In the genomic region with DNA sequence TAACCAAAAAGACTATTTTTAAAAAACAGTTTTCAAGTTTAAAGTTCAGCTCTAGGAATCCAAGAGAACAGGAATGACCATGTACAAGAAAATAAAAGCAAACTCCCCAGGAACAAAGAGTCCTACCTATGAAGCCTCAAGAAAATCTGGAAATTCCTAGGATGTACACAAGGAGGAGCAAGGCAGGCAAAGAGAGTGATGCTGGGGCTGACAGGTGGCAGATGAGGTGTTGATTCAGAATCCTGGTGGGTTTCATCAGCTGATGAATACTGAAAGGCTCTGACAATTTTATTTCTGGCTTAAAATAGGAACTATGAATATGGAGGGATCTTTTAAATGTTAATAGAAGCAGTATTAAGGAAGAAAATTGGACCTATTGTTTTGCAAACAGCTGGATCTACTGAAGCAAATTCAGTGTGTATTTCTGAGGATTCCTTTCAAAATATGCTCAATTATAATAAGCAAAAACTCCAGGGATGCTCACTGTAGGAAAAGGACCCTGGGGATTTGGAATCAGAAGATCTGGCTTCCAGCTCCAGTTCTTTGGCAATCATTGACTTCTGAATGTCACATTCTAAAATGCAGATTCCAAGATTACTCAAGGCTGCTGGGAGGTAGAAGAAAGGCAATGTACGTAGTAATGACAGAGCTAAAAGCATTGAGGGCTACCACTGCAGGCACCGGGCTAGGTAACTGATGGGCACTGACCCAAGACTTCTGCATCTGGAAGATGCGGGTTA, we compare ENCODE assay signal across 16 cellular contexts. TPM values are rescaled to one million over a fixed set of nuclear protein-coding genes. Genes with fewer than 3 reads are reported as not detected.
DNase-seq lines count a peak whose midpoint lies in the region; ATAC-seq and TF ChIP-seq lines count a peak whose summit lies in the region.
"Had no signal": no experiment of that assay in that cellular context is flagged by ENCODE, and none has a peak within 500 bp of the region (broad histone marks: within the 10 kb centered on the region; RNA-seq: fewer than 3 reads in every experiment).

No MANE protein-coding gene starts in this region.

- H3K36me3 Mint-ChIP-seq in Calu3 (ENCODE audit: insufficient read depth, unreplicated experiment): no peaks in the 10 kb centered on the region
- no peaks in the 10 kb centered on the region for H3K36me3 Mint-ChIP-seq in CD14-positive monocyte
- H3K36me3 Mint-ChIP-seq: activated CD4-positive, alpha-beta memory T cell treated with anti-CD3 and anti-CD28 coated beads for 36 hours had no signal

- no peaks in the 10 kb centered on the region for H3K36me3 ChIP-seq in neural cell (ENCODE audit: insufficient read depth, low read length)
- H3K36me3 ChIP-seq: gastroesophageal sphincter had no signal

- H4K20me1 ChIP-seq in neural cell (ENCODE audit: insufficient read depth): no peaks in the 10 kb centered on the region

- no peaks in the 10 kb centered on the region for H3K79me2 ChIP-seq in neural cell (replicated peaks; ENCODE audit: insufficient read depth, low read length)

- peak overlapping the region; percentile 77 for H3K27ac ChIP-seq in neural cell (ENCODE audit: low read length)
- H3K27ac ChIP-seq: gastroesophageal sphincter had no signal

- H3K4me3 Mint-ChIP-seq in Calu3 (ENCODE audit: low read depth, unreplicated experiment) (no peak overlapping the region), CD14-positive monocyte (no peak overlapping the region)
- H3K4me3 Mint-ChIP-seq: activated CD4-positive, alpha-beta memory T cell treated with anti-CD3 and anti-CD28 coated beads for 36 hours; T-helper 1 cell treated with Interleukin-12 subunit alpha and Interleukin-12 subunit beta and Interleukin-4 antibody, amounts not matched to agents 30 μg/mL and 1 μg/mL, for 36 hours had no signal

- peak; percentile 77 for TF ChIP-seq EP300 in neural cell (conservative IDR thresholded peaks at IDR 0.05; ENCODE audit: poor library complexity, severe bottlenecking)

- H3K9me3 ChIP-seq in neural cell (ENCODE audit: low read length): no peaks in the 10 kb centered on the region
- H3K9me3 ChIP-seq: gastroesophageal sphincter had no signal

- CTCF ChIA-PET in Calu3 (lab: Charles Lee): interaction anchor here (0.6 to 1.6 kb wide), 5 partner anchors 68 to 139 kb away, joined by 3 to 5 read pairs (median 4); no protein-coding TSS in a partner anchor

- DNase-seq in Calu3: peak; percentile 24
- DNase-seq in M059J (ENCODE audit: low read depth): peak; percentile 15
- DNase-seq in dermis blood vessel endothelial cell: peak; percentile 8
- no peak for DNase-seq in NCI-H1417 treated with DMSO at 0.1 percent for 48 hours (lab: John Stamatoyannopoulos, UW)
- DNase-seq in cortex of kidney (lab: John Stamatoyannopoulos, UW): no peak
- no peak for DNase-seq in CD14-positive monocyte (ENCODE audit: low spot score)
- DNase-seq: activated CD4-positive, alpha-beta memory T cell treated with anti-CD3 and anti-CD28 coated beads for 36 hours; COR-L47; GOT3; stimulated activated naive CD4-positive, alpha-beta T cell had no signal

- H3K9me2 ChIP-seq in neural cell (ENCODE audit: insufficient read depth, low read length): no peaks in the 10 kb centered on the region

- peak overlapping the region; percentile 5 for H3K4me3 ChIP-seq in neural cell (ENCODE audit: low read length)
- H3K4me3 ChIP-seq: gastroesophageal sphincter had no signal

- no peaks in the 10 kb centered on the region for H3F3A ChIP-seq in neural cell (ENCODE audit: insufficient read depth, low read length, poor library complexity, severe bottlenecking)

- intact Hi-C loops in Calu3 (cut with micrococcal nuclease; ENCODE audit: unreplicated experiment) (loop anchor here (1.0 to 2.0 kb wide), 2 partner anchors 72 to 141 kb away; no protein-coding TSS in a partner anchor), CD14-positive monocyte (cut with micrococcal nuclease) (no loop called here)

- H3K9ac ChIP-seq in neural cell (ENCODE audit: low read length): peak overlapping the region; percentile 37

- H3K9me3 Mint-ChIP-seq in Calu3 (ENCODE audit: low read depth, unreplicated experiment) (no peaks in the 10 kb centered on the region), CD14-positive monocyte (no peaks in the 10 kb centered on the region)
- H3K9me3 Mint-ChIP-seq: activated CD4-positive, alpha-beta memory T cell treated with anti-CD3 and anti-CD28 coated beads for 36 hours; T-helper 1 cell treated with Interleukin-12 subunit alpha and Interleukin-12 subunit beta and Interleukin-4 antibody, amounts not matched to agents 30 μg/mL and 1 μg/mL, for 36 hours had no signal

- H3K27ac Mint-ChIP-seq in Calu3 (ENCODE audit: unreplicated experiment): no peak overlapping the region
- H3K27ac Mint-ChIP-seq in CD14-positive monocyte: no peak overlapping the region
- H3K27ac Mint-ChIP-seq: activated CD4-positive, alpha-beta memory T cell treated with anti-CD3 and anti-CD28 coated beads for 36 hours; T-helper 1 cell treated with Interleukin-12 subunit alpha and Interleukin-12 subunit beta and Interleukin-4 antibody, amounts not matched to agents 30 μg/mL and 1 μg/mL, for 36 hours had no signal

- no peaks in the 10 kb centered on the region for H3K27me3 ChIP-seq in neural cell (ENCODE audit: insufficient read depth, low read depth, low read length)
- H3K27me3 ChIP-seq: gastroesophageal sphincter had no signal

- H2AFZ ChIP-seq in neural cell (ENCODE audit: low read depth, low read length): peak overlapping the region; percentile 42

- ATAC-seq in GM19397 (IDR thresholded peaks at IDR 0.05; ENCODE audit: unreplicated experiment): no peak
- ATAC-seq: gastroesophageal sphincter had no signal

- peak; percentile 65 for TF ChIP-seq RAD21 in neural cell (conservative IDR thresholded peaks at IDR 0.05)

- TF ChIP-seq CTCF in Calu3 (IDR thresholded peaks at IDR 0.05; ENCODE audit: unreplicated experiment): no peak
- peak; percentile 70 for TF ChIP-seq CTCF in neural cell (IDR thresholded peaks at IDR 0.05; ENCODE audit: poor library complexity, severe bottlenecking)
- no peak for TF ChIP-seq CTCF in CD14-positive monocyte (IDR thresholded peaks at IDR 0.05)

- H3K27me3 Mint-ChIP-seq in Calu3 (ENCODE audit: unreplicated experiment): no peaks in the 10 kb centered on the region
- peaks cover 3 to 11% (median 4%) of the 10 kb centered on the region in 3 donors for H3K27me3 Mint-ChIP-seq in CD14-positive monocyte (ENCODE audit: low read depth in 3 of 3)

- no peak overlapping the region for H3K4me2 ChIP-seq in neural cell (ENCODE audit: low read length)

- BruUV-seq in Calu3 (replicated peaks; lab: Mats Ljungman, UMichigan): no TSS peak

- H3K4me1 Mint-ChIP-seq in Calu3 (ENCODE audit: low read depth, unreplicated experiment) (peaks cover 7% of the 10 kb centered on the region), CD14-positive monocyte (no peaks in the 10 kb centered on the region)

TF ChIP-seq in neural cell, 6 proteins besides CTCF, POLR2A, EP300 and RAD21:
- TF ChIP-seq POLR2AphosphoS5 (IDR thresholded peaks at IDR 0.05) (peak; percentile 41), MXI1 (conservative IDR thresholded peaks at IDR 0.05; ENCODE audit: poor library complexity, severe bottlenecking) (no peak), EZH2 (IDR thresholded peaks at IDR 0.05; ENCODE audit: borderline replicate concordance, insufficient read depth, low read length, poor library complexity, severe bottlenecking) (no peak), SMC3 (conservative IDR thresholded peaks at IDR 0.05; ENCODE audit: poor library complexity) (peak; percentile 72)
- TF ChIP-seq, protein P1, sequence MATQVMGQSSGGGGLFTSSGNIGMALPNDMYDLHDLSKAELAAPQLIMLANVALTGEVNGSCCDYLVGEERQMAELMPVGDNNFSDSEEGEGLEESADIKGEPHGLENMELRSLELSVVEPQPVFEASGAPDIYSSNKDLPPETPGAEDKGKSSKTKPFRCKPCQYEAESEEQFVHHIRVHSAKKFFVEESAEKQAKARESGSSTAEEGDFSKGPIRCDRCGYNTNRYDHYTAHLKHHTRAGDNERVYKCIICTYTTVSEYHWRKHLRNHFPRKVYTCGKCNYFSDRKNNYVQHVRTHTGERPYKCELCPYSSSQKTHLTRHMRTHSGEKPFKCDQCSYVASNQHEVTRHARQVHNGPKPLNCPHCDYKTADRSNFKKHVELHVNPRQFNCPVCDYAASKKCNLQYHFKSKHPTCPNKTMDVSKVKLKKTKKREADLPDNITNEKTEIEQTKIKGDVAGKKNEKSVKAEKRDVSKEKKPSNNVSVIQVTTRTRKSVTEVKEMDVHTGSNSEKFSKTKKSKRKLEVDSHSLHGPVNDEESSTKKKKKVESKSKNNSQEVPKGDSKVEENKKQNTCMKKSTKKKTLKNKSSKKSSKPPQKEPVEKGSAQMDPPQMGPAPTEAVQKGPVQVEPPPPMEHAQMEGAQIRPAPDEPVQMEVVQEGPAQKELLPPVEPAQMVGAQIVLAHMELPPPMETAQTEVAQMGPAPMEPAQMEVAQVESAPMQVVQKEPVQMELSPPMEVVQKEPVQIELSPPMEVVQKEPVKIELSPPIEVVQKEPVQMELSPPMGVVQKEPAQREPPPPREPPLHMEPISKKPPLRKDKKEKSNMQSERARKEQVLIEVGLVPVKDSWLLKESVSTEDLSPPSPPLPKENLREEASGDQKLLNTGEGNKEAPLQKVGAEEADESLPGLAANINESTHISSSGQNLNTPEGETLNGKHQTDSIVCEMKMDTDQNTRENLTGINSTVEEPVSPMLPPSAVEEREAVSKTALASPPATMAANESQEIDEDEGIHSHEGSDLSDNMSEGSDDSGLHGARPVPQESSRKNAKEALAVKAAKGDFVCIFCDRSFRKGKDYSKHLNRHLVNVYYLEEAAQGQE (IDR thresholded peaks at IDR 0.05; ENCODE audit: borderline replicate concordance): peak; percentile 96

RNA-seq across cellular contexts. Expression of a gene that starts 28.0 kb away (rescaled TPM):
- 21.9 and 25.1 TPM in 2 replicates for total RNA-seq in Calu3 (2022)
- total RNA-seq in M059J (2014; rRNA removed; shearing (Covaris generic)): 7.6 and 11.9 TPM in 2 replicates
- total RNA-seq in dermis blood vessel endothelial cell: 0.05 and 0.17 TPM in 2 replicates
- polyA plus RNA-seq in neural cell: not detected in 2 replicates
- polyA minus RNA-seq in neural cell: 0.23 and 0.24 TPM in 2 replicates
- polyA plus RNA-seq in CD14-positive monocyte: not detected
- total RNA-seq: lung microvascular endothelial cell had no signal

RNA-seq across cellular contexts. Expression of a gene that starts 35.6 kb away (rescaled TPM):
- total RNA-seq in Calu3 (2022): not detected in 2 replicates
- not detected in 2 replicates for total RNA-seq in M059J (2014; rRNA removed; shearing (Covaris generic))
- total RNA-seq in dermis blood vessel endothelial cell: not detected in 2 replicates
- polyA plus RNA-seq in neural cell: 0.36 TPM in 1 of 2 replicates, not detected in the other
- polyA minus RNA-seq in neural cell: not detected in 2 replicates
- polyA plus RNA-seq in CD14-positive monocyte: not detected
- total RNA-seq: activated CD4-positive, alpha-beta memory T cell treated with anti-CD3 and anti-CD28 coated beads for 36 hours; gastroesophageal sphincter; lung microvascular endothelial cell; omental fat pad had no signal

Comparison
In these comparisons a context has a peak if more than half of its experiments do, and no peak if none do; other contexts are left out.
1. DNase-seq: peak in Calu3 (single experiment), M059J (single experiment) and dermis blood vessel endothelial cell (single experiment); none in NCI-H1417 treated with DMSO at 0.1 percent for 48 hours (single experiment), cortex of kidney (single experiment) and CD14-positive monocyte (single experiment).